33 cellular contexts compared by ENCODE assay signal in the genomic region with DNA sequence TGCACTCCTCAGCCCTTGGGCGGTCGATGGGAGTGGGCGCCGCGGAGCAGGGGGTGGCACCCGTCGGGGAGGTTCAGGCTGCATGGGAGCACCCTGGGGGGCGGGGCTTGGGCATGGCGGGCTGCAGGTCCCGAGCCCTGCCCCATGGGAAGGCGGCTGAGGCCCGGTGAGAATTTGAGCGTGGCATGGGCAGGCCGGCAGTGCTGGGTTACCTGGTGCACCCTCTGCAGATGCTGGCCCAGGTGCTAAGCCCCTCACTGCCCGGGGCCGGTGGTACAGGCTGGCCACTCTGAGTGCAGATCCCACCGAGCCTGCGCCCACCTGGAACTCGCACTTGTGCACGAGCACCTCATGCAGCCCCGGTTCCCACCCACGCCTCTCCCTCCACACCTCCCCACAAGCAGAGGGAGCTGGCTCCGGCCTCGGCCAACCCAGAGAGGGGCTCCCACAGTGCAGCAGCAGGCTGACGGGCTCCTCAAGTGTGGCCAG.
"Had no signal": no experiment of that assay in that cellular context is flagged by ENCODE, and none has a peak within 500 bp of the region (broad histone marks: within the 10 kb centered on the region; RNA-seq: fewer than 3 reads in every experiment).

No MANE protein-coding gene starts in this region.

- H3K27ac Mint-ChIP-seq: activated CD4-positive, alpha-beta memory T cell treated with anti-CD3 and anti-CD28 coated beads, Interleukin-2, amount 10 ng/mL, durations not matched to agents 7 days and 5 days; activated CD4-positive, alpha-beta T cell treated with anti-CD3 and anti-CD28 coated beads for 36 hours; activated CD4-positive, alpha-beta T cell treated with anti-CD3 and anti-CD28 coated beads, Interleukin-2, amount 10 ng/mL, durations not matched to agents 7 days and 5 days; activated naive CD8-positive, alpha-beta T cell; activated naive CD8-positive, alpha-beta T cell treated with anti-CD3 and anti-CD28 coated beads, Interleukin-2, amount 50 U/mL, for 24 hours; activated T-helper 17 cell treated with anti-CD3 and anti-CD28 coated beads, Interleukin-2, amount 50 U/mL, for 72 hours; brain; effector memory CD8-positive, alpha-beta T cell; T-helper 17 cell; T-helper 2 cell treated with Interferon-gamma antibody and Interleukin-4, amounts not matched to agents 5 μg/mL and 100 μg/mL, for 36 hours had no signal

- H3K4me1 Mint-ChIP-seq: activated CD4-positive, alpha-beta memory T cell treated with anti-CD3 and anti-CD28 coated beads, Interleukin-2, amount 10 ng/mL, durations not matched to agents 7 days and 5 days; activated CD4-positive, alpha-beta T cell treated with anti-CD3 and anti-CD28 coated beads for 36 hours; activated CD4-positive, alpha-beta T cell treated with anti-CD3 and anti-CD28 coated beads, Interleukin-2, amount 10 ng/mL, durations not matched to agents 7 days and 5 days; activated naive CD8-positive, alpha-beta T cell treated with anti-CD3 and anti-CD28 coated beads, Interleukin-2, amount 50 U/mL, for 24 hours; activated T-helper 17 cell treated with anti-CD3 and anti-CD28 coated beads, Interleukin-2, amount 50 U/mL, for 72 hours; brain; T-helper 17 cell had no signal

- H3K27me3 Mint-ChIP-seq: activated CD4-positive, alpha-beta memory T cell treated with anti-CD3 and anti-CD28 coated beads, Interleukin-2, amount 10 ng/mL, durations not matched to agents 7 days and 5 days; activated CD4-positive, alpha-beta T cell treated with anti-CD3 and anti-CD28 coated beads for 36 hours; activated CD4-positive, alpha-beta T cell treated with anti-CD3 and anti-CD28 coated beads, Interleukin-2, amount 10 ng/mL, durations not matched to agents 7 days and 5 days; activated naive CD8-positive, alpha-beta T cell; activated naive CD8-positive, alpha-beta T cell treated with anti-CD3 and anti-CD28 coated beads, Interleukin-2, amount 50 U/mL, for 24 hours; activated T-helper 17 cell treated with anti-CD3 and anti-CD28 coated beads, Interleukin-2, amount 50 U/mL, for 72 hours; brain; effector memory CD8-positive, alpha-beta T cell; T-helper 17 cell had no signal

- H3K9me3 ChIP-seq: adrenal gland had no signal

- ATAC-seq: activated CD4-positive, alpha-beta T cell treated with anti-CD3 and anti-CD28 coated beads for 36 hours; activated naive CD8-positive, alpha-beta T cell treated with anti-CD3 and anti-CD28 coated beads, Interleukin-2, amount 50 U/mL, for 24 hours; activated T-cell treated with anti-CD3 and anti-CD28 coated beads, Interleukin-2, amount 50 U/mL, for 4 hours; activated T-helper 17 cell treated with anti-CD3 and anti-CD28 coated beads, Interleukin-2, amount 50 U/mL, for 72 hours; effector memory CD8-positive, alpha-beta T cell; gastroesophageal sphincter; heart right ventricle; T-helper 17 cell had no signal

- H3K4me3 ChIP-seq: adrenal gland, ascending aorta, breast epithelium, cardiac muscle cell, esophagus squamous epithelium, gastroesophageal sphincter, heart right ventricle had no signal

- H3K27ac ChIP-seq: adrenal gland, ascending aorta, breast epithelium, cardiac muscle cell, esophagus squamous epithelium, gastroesophageal sphincter, heart right ventricle had no signal

- DNase-seq: activated CD4-positive, alpha-beta memory T cell treated with anti-CD3 and anti-CD28 coated beads, Interleukin-2, amount 10 ng/mL, durations not matched to agents 7 days and 5 days; activated CD4-positive, alpha-beta T cell treated with anti-CD3 and anti-CD28 coated beads for 36 hours; activated CD4-positive, alpha-beta T cell treated with anti-CD3 and anti-CD28 coated beads, Interleukin-2, amount 10 ng/mL, durations not matched to agents 7 days and 5 days; activated CD4-positive, alpha-beta T cell treated with anti-CD3 and anti-CD28 coated beads, Interleukin-2, amount 50 U/mL, for 4 hours; activated CD4-positive, CD25-positive, alpha-beta regulatory T cell; activated CD4-positive, CD25-positive, alpha-beta regulatory T cell treated with anti-CD3 and anti-CD28 coated beads, Interleukin-2, amount 50 U/mL, for 72 hours; activated effector memory CD4-positive, alpha-beta T cell treated with anti-CD3 and anti-CD28 coated beads, Interleukin-2, amount 50 U/mL, for 16 hours; activated naive CD4-positive, alpha-beta T cell treated with anti-CD3 and anti-CD28 coated beads, Interleukin-2, amount 50 U/mL, for 16 hours; activated naive CD4-positive, alpha-beta T cell treated with Interleukin-2 at 50 U/mL for 16 hours; activated naive CD8-positive, alpha-beta T cell treated with anti-CD3 and anti-CD28 coated beads, Interleukin-2, amount 50 U/mL, for 24 hours; activated T-cell treated with anti-CD3 and anti-CD28 coated beads, Interleukin-2, amount 50 U/mL, for 4 hours; adrenal gland; amygdala; central memory CD4-positive, alpha-beta T cell; cerebellar nuclear complex; cortex of kidney; dermis blood vessel endothelial cell; effector CD4-positive, alpha-beta T cell; effector memory CD8-positive, alpha-beta T cell; erythroblast; esophagus squamous epithelium; foreskin melanocyte; T-helper 17 cell; T1000 had no signal

- H3K4me3 Mint-ChIP-seq: activated CD4-positive, alpha-beta memory T cell treated with anti-CD3 and anti-CD28 coated beads, Interleukin-2, amount 10 ng/mL, durations not matched to agents 7 days and 5 days; activated CD4-positive, alpha-beta T cell treated with anti-CD3 and anti-CD28 coated beads for 36 hours; activated CD4-positive, alpha-beta T cell treated with anti-CD3 and anti-CD28 coated beads, Interleukin-2, amount 10 ng/mL, durations not matched to agents 7 days and 5 days; activated naive CD8-positive, alpha-beta T cell; activated naive CD8-positive, alpha-beta T cell treated with anti-CD3 and anti-CD28 coated beads, Interleukin-2, amount 50 U/mL, for 24 hours; activated T-cell treated with anti-CD3 and anti-CD28 coated beads, Interleukin-2, amount 50 U/mL, for 4 hours; activated T-helper 17 cell treated with anti-CD3 and anti-CD28 coated beads, Interleukin-2, amount 50 U/mL, for 72 hours; brain; effector memory CD8-positive, alpha-beta T cell; T-helper 17 cell; T-helper 2 cell treated with Interferon-gamma antibody and Interleukin-4, amounts not matched to agents 5 μg/mL and 100 μg/mL, for 36 hours had no signal

- H3K36me3 ChIP-seq: adrenal gland, ascending aorta, breast epithelium, cardiac muscle cell, esophagus squamous epithelium, gastroesophageal sphincter, heart right ventricle had no signal

- H3K4me1 ChIP-seq: adrenal gland, ascending aorta, breast epithelium, esophagus squamous epithelium, gastroesophageal sphincter, heart right ventricle had no signal

- H3K27me3 ChIP-seq: adrenal gland, ascending aorta, breast epithelium, cardiac muscle cell, esophagus squamous epithelium, gastroesophageal sphincter, heart right ventricle had no signal

- H3K36me3 Mint-ChIP-seq: activated naive CD8-positive, alpha-beta T cell; brain had no signal
